ENCODE assay signal across 16 cellular contexts in the genomic region with DNA sequence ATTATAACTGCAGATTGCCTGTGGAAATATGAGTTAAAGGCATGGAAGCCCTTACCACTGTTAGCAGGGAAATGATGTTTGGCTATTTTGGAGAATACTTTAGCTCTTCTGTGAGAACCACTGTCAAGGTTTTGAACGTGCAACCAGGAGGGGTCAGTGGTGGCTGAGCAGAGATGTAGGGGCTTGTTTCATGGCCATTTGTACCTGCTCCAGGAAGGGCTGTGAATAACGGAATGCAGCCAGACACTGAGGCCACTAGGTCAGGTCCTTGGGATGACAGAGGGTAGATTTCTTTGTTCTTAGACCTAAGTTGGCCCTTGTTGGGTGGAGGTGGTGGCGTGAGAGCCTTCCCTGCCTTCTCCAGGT. TPM values are rescaled to one million over a fixed set of nuclear protein-coding genes. Genes with fewer than 3 reads are reported as not detected.
A peak's percentile ranks its signal among the peaks of the same experiment; 100 is the strongest.
DNase-seq lines count a peak whose midpoint lies in the region; ATAC-seq and TF ChIP-seq lines count a peak whose summit lies in the region.
"Had no signal": no experiment of that assay in that cellular context is flagged by ENCODE, and none has a peak within 500 bp of the region (broad histone marks: within the 10 kb centered on the region; RNA-seq: fewer than 3 reads in every experiment).

No MANE protein-coding gene starts in this region.

- BruUV-seq in PC-9 (replicated peaks; lab: Mats Ljungman, UMichigan) = no TSS peak

- H3K9me2 ChIP-seq in hepatocyte (replicated peaks; ENCODE audit: insufficient read depth) = no peaks in the 10 kb centered on the region
- no peaks in the 10 kb centered on the region for H3K9me2 ChIP-seq in PC-9 (ENCODE audit: insufficient read depth)

- 70% methylated on average over 3 of the region's 3 CpGs for WGBS in hepatocyte (ENCODE audit: low lambda C conversion rate, missing lambda C conversion rate)

- H3K36me3 ChIP-seq in hepatocyte (replicated peaks; ENCODE audit: insufficient read depth, low read depth) = no peaks in the 10 kb centered on the region
- no peaks in the 10 kb centered on the region for H3K36me3 ChIP-seq in PC-9 (ENCODE audit: low read depth)
- H3K36me3 ChIP-seq: uterus had no signal

- peaks cover 3% of the 10 kb centered on the region for H4K20me1 ChIP-seq in hepatocyte (ENCODE audit: insufficient read depth, poor library complexity, severe bottlenecking)
- peaks cover 34% of the 10 kb centered on the region for H4K20me1 ChIP-seq in PC-9 (ENCODE audit: insufficient read depth)

- H3K4me3 ChIP-seq in hepatocyte (no peak overlapping the region), foreskin fibroblast (ENCODE audit: low read depth in 1 of 2, low read length in 2 of 2) (no peak overlapping the region), PC-9 (no peak overlapping the region)
- H3K4me3 ChIP-seq: uterus had no signal

- no peak for ATAC-seq in activated CD8-positive, alpha-beta memory T cell treated with anti-CD3 and anti-CD28 coated beads, Interleukin-2, amount 10 ng/mL, durations not matched to agents 7 days and 5 days
- ATAC-seq in GM19351 (IDR thresholded peaks at IDR 0.05; ENCODE audit: unreplicated experiment) (peak; percentile 16), WTC11 (peak; percentile 59), GM18909 (IDR thresholded peaks at IDR 0.05; ENCODE audit: poor library complexity, unreplicated experiment) (no peak)

- H3K27me3 ChIP-seq in hepatocyte = no peaks in the 10 kb centered on the region
- no peaks in the 10 kb centered on the region for H3K27me3 ChIP-seq in PC-9 (ENCODE audit: insufficient read depth, low read depth)
- H3K27me3 ChIP-seq: uterus had no signal

- POLR2A ChIA-PET in WTC11 (lab: Charles Lee) = interaction anchor here (0.7 kb wide), 1 partner anchor 20 kb away, joined by 5 read pairs; no protein-coding TSS in a partner anchor
- POLR2A ChIA-PET in PC-9 (lab: Charles Lee; ENCODE audit: unreplicated experiment) = interaction anchor here (0.6 kb wide), 1 partner anchor 160 kb away, joined by 3 read pairs; no protein-coding TSS in a partner anchor

- DNase-seq in activated CD8-positive, alpha-beta memory T cell treated with anti-CD3 and anti-CD28 coated beads, Interleukin-2, amount 10 ng/mL, durations not matched to agents 7 days and 5 days = no peak
- no peak for DNase-seq in activated CD8-positive, alpha-beta memory T cell treated with anti-CD3 and anti-CD28 coated beads for 24 hours
- DNase-seq in WTC11 (ENCODE audit: low spot score) (no peak), hepatocyte (ENCODE audit: low spot score) (no peak), foreskin fibroblast (no peak), PC-9 (no peak)
- DNase-seq: amniotic stem cell; DMS 273 treated with DMSO at 0.1 percent for 48 hours; HCEC 1CT; NCI-H1092 treated with DMSO at 0.1 percent for 48 hours; NCI-H510A; RPMI8226; stimulated activated CD4-positive, alpha-beta T cell treated with anti-CD3 and anti-CD28 coated beads, Interleukin-15, amount 100 ng/mL, for 24 hours; uterus had no signal

- intact Hi-C loops in PC-9 (cut with micrococcal nuclease; ENCODE audit: unreplicated experiment) = no loop called here

- H3K27me3 Mint-ChIP-seq in activated CD8-positive, alpha-beta memory T cell treated with anti-CD3 and anti-CD28 coated beads, Interleukin-2, amount 10 ng/mL, durations not matched to agents 7 days and 5 days = no peaks in the 10 kb centered on the region
- H3K27me3 Mint-ChIP-seq in WTC11 (ENCODE audit: low read depth) = no peaks in the 10 kb centered on the region

- H3K4me3 Mint-ChIP-seq in activated CD8-positive, alpha-beta memory T cell treated with anti-CD3 and anti-CD28 coated beads, Interleukin-2, amount 10 ng/mL, durations not matched to agents 7 days and 5 days = peak overlapping the region; percentile 51
- no peak overlapping the region for H3K4me3 Mint-ChIP-seq in WTC11

- no peak overlapping the region for H3K4me2 ChIP-seq in hepatocyte
- no peak overlapping the region for H3K4me2 ChIP-seq in PC-9

- TF ChIP-seq CTCF in WTC11 (IDR thresholded peaks at IDR 0.05) = no peak
- peak; percentile 7 for TF ChIP-seq CTCF in hepatocyte (IDR thresholded peaks at IDR 0.05; ENCODE audit: poor library complexity)
- TF ChIP-seq CTCF in foreskin fibroblast (IDR thresholded peaks at IDR 0.05; ENCODE audit: low read depth, low read length) = no peak
- no peak for TF ChIP-seq CTCF in PC-9 (conservative IDR thresholded peaks at IDR 0.05)

- peaks cover 26% of the 10 kb centered on the region for H3K36me3 Mint-ChIP-seq in activated CD8-positive, alpha-beta memory T cell treated with anti-CD3 and anti-CD28 coated beads, Interleukin-2, amount 10 ng/mL, durations not matched to agents 7 days and 5 days
- H3K36me3 Mint-ChIP-seq in WTC11 = no peaks in the 10 kb centered on the region

- CTCF ChIA-PET in activated CD8-positive, alpha-beta memory T cell treated with anti-CD3 and anti-CD28 coated beads, Interleukin-2, amount 10 ng/mL, durations not matched to agents 7 days and 5 days (lab: Charles Lee) = interaction anchor here (1.0 to 1.7 kb wide), 4 partner anchors 11 to 114 kb away, joined by 3 to 7 read pairs (median 3); no protein-coding TSS in a partner anchor
- CTCF ChIA-PET in WTC11 (lab: Charles Lee) = interaction anchor here (0.5 to 2.8 kb wide), 17 partner anchors 10 to 263 kb away, joined by 3 to 18 read pairs (median 4); no protein-coding TSS in a partner anchor
- CTCF ChIA-PET in PC-9 (lab: Charles Lee) = interaction anchor here (0.6 kb wide), 1 partner anchor 119 kb away, joined by 4 read pairs; no protein-coding TSS in a partner anchor

- peaks cover 95% of the 10 kb centered on the region for H3K79me2 ChIP-seq in hepatocyte
- H3K79me2 ChIP-seq in PC-9 (ENCODE audit: low read depth) = peaks cover 93% of the 10 kb centered on the region

- H3K27ac ChIP-seq in hepatocyte (no peak overlapping the region), PC-9 (no peak overlapping the region)
- H3K27ac ChIP-seq: uterus had no signal

- no peaks in the 10 kb centered on the region for H3K9me3 ChIP-seq in hepatocyte (ENCODE audit: low read depth)
- H3K9me3 ChIP-seq in PC-9 (ENCODE audit: insufficient read depth, low read depth) = no peaks in the 10 kb centered on the region
- H3K9me3 ChIP-seq: uterus had no signal

- no peak overlapping the region for H2AFZ ChIP-seq in hepatocyte
- no peak overlapping the region for H2AFZ ChIP-seq in PC-9

- H3K27ac Mint-ChIP-seq in activated CD8-positive, alpha-beta memory T cell treated with anti-CD3 and anti-CD28 coated beads, Interleukin-2, amount 10 ng/mL, durations not matched to agents 7 days and 5 days = peak overlapping the region; percentile 81
- no peak overlapping the region for H3K27ac Mint-ChIP-seq in WTC11

- H3K9me3 Mint-ChIP-seq in activated CD8-positive, alpha-beta memory T cell treated with anti-CD3 and anti-CD28 coated beads, Interleukin-2, amount 10 ng/mL, durations not matched to agents 7 days and 5 days (ENCODE audit: low read depth) = peaks cover under 1% of the 10 kb centered on the region
- H3K9me3 Mint-ChIP-seq in WTC11 = no peaks in the 10 kb centered on the region

- H3K4me1 ChIP-seq in hepatocyte (ENCODE audit: insufficient read depth) (no peaks in the 10 kb centered on the region), PC-9 (replicated peaks; ENCODE audit: insufficient read depth) (no peaks in the 10 kb centered on the region)
- H3K4me1 ChIP-seq: uterus had no signal

- no peaks in the 10 kb centered on the region for H3F3A ChIP-seq in PC-9 (ENCODE audit: insufficient read depth, low read depth)

- H3K4me1 Mint-ChIP-seq in activated CD8-positive, alpha-beta memory T cell treated with anti-CD3 and anti-CD28 coated beads, Interleukin-2, amount 10 ng/mL, durations not matched to agents 7 days and 5 days = peaks cover 73% of the 10 kb centered on the region
- peaks cover 20% of the 10 kb centered on the region for H3K4me1 Mint-ChIP-seq in WTC11

TF ChIP-seq in WTC11, 78 proteins besides CTCF, POLR2A, EP300 and RAD21:
- TF ChIP-seq TP53 (CRISPR knock-in tag; IDR thresholded peaks at IDR 0.05) (no peak), OVOL2 (CRISPR knock-in tag; IDR thresholded peaks at IDR 0.05; ENCODE audit: borderline replicate concordance) (no peak), ZNF671 (CRISPR knock-in tag; IDR thresholded peaks at IDR 0.05) (no peak), NFE2L1 (CRISPR knock-in tag; IDR thresholded peaks at IDR 0.05) (no peak), ESRRA (CRISPR knock-in tag; IDR thresholded peaks at IDR 0.05; ENCODE audit: borderline replicate concordance) (no peak), GTF2I (CRISPR knock-in tag; conservative IDR thresholded peaks at IDR 0.05) (no peak), CREM (CRISPR knock-in tag; IDR thresholded peaks at IDR 0.05) (no peak), ELF4 (CRISPR knock-in tag; IDR thresholded peaks at IDR 0.05; ENCODE audit: low read depth) (no peak), FOXP1 (CRISPR knock-in tag; IDR thresholded peaks at IDR 0.05; ENCODE audit: borderline replicate concordance) (no peak)
- TF ChIP-seq, protein P1, sequence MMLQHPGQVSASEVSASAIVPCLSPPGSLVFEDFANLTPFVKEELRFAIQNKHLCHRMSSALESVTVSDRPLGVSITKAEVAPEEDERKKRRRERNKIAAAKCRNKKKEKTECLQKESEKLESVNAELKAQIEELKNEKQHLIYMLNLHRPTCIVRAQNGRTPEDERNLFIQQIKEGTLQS (CRISPR knock-in tag; conservative IDR thresholded peaks at IDR 0.05) = no peak
- TF ChIP-seq, protein P2, sequence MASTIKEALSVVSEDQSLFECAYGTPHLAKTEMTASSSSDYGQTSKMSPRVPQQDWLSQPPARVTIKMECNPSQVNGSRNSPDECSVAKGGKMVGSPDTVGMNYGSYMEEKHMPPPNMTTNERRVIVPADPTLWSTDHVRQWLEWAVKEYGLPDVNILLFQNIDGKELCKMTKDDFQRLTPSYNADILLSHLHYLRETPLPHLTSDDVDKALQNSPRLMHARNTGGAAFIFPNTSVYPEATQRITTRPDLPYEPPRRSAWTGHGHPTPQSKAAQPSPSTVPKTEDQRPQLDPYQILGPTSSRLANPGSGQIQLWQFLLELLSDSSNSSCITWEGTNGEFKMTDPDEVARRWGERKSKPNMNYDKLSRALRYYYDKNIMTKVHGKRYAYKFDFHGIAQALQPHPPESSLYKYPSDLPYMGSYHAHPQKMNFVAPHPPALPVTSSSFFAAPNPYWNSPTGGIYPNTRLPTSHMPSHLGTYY (CRISPR knock-in tag; IDR thresholded peaks at IDR 0.05) = no peak

RNA-seq across cellular contexts. Expression of a gene that starts 8.3 kb away (rescaled TPM):
- total RNA-seq in activated CD8-positive, alpha-beta memory T cell treated with anti-CD3 and anti-CD28 coated beads, Interleukin-2, amount 10 ng/mL, durations not matched to agents 7 days and 5 days = 10 to 100 TPM; 49.5 to 78.1 TPM
- 8.2 to 11.2 TPM (median 9.6 TPM) in 3 replicates for total RNA-seq in WTC11 (2021)
- total RNA-seq in hepatocyte = 13.7 and 15.8 TPM in 2 replicates
- 4.4 and 8.0 TPM in 2 replicates for polyA plus RNA-seq in hepatocyte
- 38.6 and 41.3 TPM in 2 replicates for total RNA-seq in PC-9 (2021)

Comparison
In these comparisons a context has a peak if more than half of its experiments do, and no peak if none do; other contexts are left out.
1. ATAC-seq: peak in GM19351 (single experiment) and WTC11 (single experiment); none in activated CD8-positive, alpha-beta memory T cell treated with anti-CD3 and anti-CD28 coated beads, Interleukin-2, amount 10 ng/mL, durations not matched to agents 7 days and 5 days (single experiment) and GM18909 (single experiment).